In the genomic region with DNA sequence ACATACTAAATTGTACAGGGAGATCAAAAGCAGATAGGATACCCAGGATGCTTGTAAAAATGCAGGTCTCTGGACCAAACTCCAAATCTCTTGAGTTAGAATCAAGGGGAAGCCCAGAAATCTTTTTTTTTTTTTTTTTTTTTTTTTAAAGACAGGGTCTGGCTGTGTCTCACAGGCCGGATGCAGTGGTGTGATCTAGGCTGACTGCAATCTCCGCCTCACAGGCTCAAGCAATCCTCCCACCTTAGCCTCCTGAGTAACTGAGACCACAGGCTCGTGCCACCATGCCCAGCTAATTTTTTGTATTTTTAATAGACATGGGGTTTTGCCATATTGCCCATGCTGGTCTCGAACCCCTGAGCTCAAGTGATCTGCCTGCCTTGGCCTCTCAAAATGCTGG, we compare ENCODE assay signal across 17 cellular contexts. TPM values are rescaled to one million over a fixed set of nuclear protein-coding genes. Genes with fewer than 3 reads are reported as not detected.
DNase-seq lines count a peak whose midpoint lies in the region; ATAC-seq and TF ChIP-seq lines count a peak whose summit lies in the region.
"Had no signal": no experiment of that assay in that cellular context is flagged by ENCODE, and none has a peak within 500 bp of the region (broad histone marks: within the 10 kb centered on the region; RNA-seq: fewer than 3 reads in every experiment).

No MANE protein-coding gene starts in this region.

- H3K9me3 Mint-ChIP-seq in activated CD4-positive, alpha-beta T cell treated with anti-CD3 and anti-CD28 coated beads for 36 hours (ENCODE audit: low read depth), result peaks cover 3% of the 10 kb centered on the region
- peaks cover 3% of the 10 kb centered on the region for H3K9me3 Mint-ChIP-seq in activated T-helper 1 cell treated with anti-CD3 and anti-CD28 coated beads, Interleukin-12 subunit alpha, Interleukin-12 subunit beta, Interleukin-2, Interleukin-4 antibody, amounts not matched to agents 30 ng/mL and 10 ng/mL and 1 ng/mL, durations not matched to agents 14 hours and 24 hours and 36 hours
- H3K9me3 Mint-ChIP-seq in natural killer cell treated with Interleukin-12 subunit alpha and Interleukin-12 subunit beta and Interleukin-15 and Interleukin-18, amount 100 ng/mL, for 72 hours, result no peaks in the 10 kb centered on the region
- H3K9me3 Mint-ChIP-seq: CD8-positive, alpha-beta memory T cell had no signal

- H3K27ac Mint-ChIP-seq in activated CD4-positive, alpha-beta T cell treated with anti-CD3 and anti-CD28 coated beads for 36 hours, result peak overlapping the region; percentile 78
- peak overlapping the region; percentile 49 for H3K27ac Mint-ChIP-seq in activated T-helper 1 cell treated with anti-CD3 and anti-CD28 coated beads, Interleukin-12 subunit alpha, Interleukin-12 subunit beta, Interleukin-2, Interleukin-4 antibody, amounts not matched to agents 30 ng/mL and 10 ng/mL and 1 ng/mL, durations not matched to agents 14 hours and 24 hours and 36 hours
- peak overlapping the region; percentile 43 to 52 for H3K27ac Mint-ChIP-seq in natural killer cell treated with Interleukin-12 subunit alpha and Interleukin-12 subunit beta and Interleukin-15 and Interleukin-18, amount 100 ng/mL, for 72 hours
- H3K27ac Mint-ChIP-seq: CD8-positive, alpha-beta memory T cell had no signal

- peaks cover 1% of the 10 kb centered on the region for H3K36me3 Mint-ChIP-seq in activated CD4-positive, alpha-beta T cell treated with anti-CD3 and anti-CD28 coated beads for 36 hours (ENCODE audit: low read depth)
- H3K36me3 Mint-ChIP-seq in activated T-helper 1 cell treated with anti-CD3 and anti-CD28 coated beads, Interleukin-12 subunit alpha, Interleukin-12 subunit beta, Interleukin-2, Interleukin-4 antibody, amounts not matched to agents 30 ng/mL and 10 ng/mL and 1 ng/mL, durations not matched to agents 14 hours and 24 hours and 36 hours (ENCODE audit: low read depth), result peaks cover 2% of the 10 kb centered on the region
- H3K36me3 Mint-ChIP-seq in natural killer cell treated with Interleukin-12 subunit alpha and Interleukin-12 subunit beta and Interleukin-15 and Interleukin-18, amount 100 ng/mL, for 72 hours, result no peaks in the 10 kb centered on the region

- peaks cover under 1% of the 10 kb centered on the region for H3K27me3 Mint-ChIP-seq in activated CD4-positive, alpha-beta T cell treated with anti-CD3 and anti-CD28 coated beads for 36 hours
- H3K27me3 Mint-ChIP-seq in activated T-helper 1 cell treated with anti-CD3 and anti-CD28 coated beads, Interleukin-12 subunit alpha, Interleukin-12 subunit beta, Interleukin-2, Interleukin-4 antibody, amounts not matched to agents 30 ng/mL and 10 ng/mL and 1 ng/mL, durations not matched to agents 14 hours and 24 hours and 36 hours (ENCODE audit: insufficient read depth), result no peaks in the 10 kb centered on the region
- H3K27me3 Mint-ChIP-seq in natural killer cell treated with Interleukin-12 subunit alpha and Interleukin-12 subunit beta and Interleukin-15 and Interleukin-18, amount 100 ng/mL, for 72 hours, result peaks cover 0 to 6% of the 10 kb centered on the region in 2 donors

- H3K4me3 Mint-ChIP-seq in activated CD4-positive, alpha-beta T cell treated with anti-CD3 and anti-CD28 coated beads for 36 hours, result no peak overlapping the region
- peak overlapping the region; percentile 41 for H3K4me3 Mint-ChIP-seq in activated T-helper 1 cell treated with anti-CD3 and anti-CD28 coated beads, Interleukin-12 subunit alpha, Interleukin-12 subunit beta, Interleukin-2, Interleukin-4 antibody, amounts not matched to agents 30 ng/mL and 10 ng/mL and 1 ng/mL, durations not matched to agents 14 hours and 24 hours and 36 hours
- peak overlapping the region; percentile 52 for H3K4me3 Mint-ChIP-seq in natural killer cell treated with Interleukin-12 subunit alpha and Interleukin-12 subunit beta and Interleukin-15 and Interleukin-18, amount 100 ng/mL, for 72 hours
- H3K4me3 Mint-ChIP-seq: CD8-positive, alpha-beta memory T cell had no signal

- CTCF ChIA-PET in activated CD4-positive, alpha-beta T cell treated with anti-CD3 and anti-CD28 coated beads for 36 hours (lab: Charles Lee), result no interaction called here

- intact Hi-C loops in activated CD4-positive, alpha-beta T cell treated with anti-CD3 and anti-CD28 coated beads for 36 hours (cut with DNase I, micrococcal nuclease), result loop anchor here in 1 of 2 experiments (2.0 kb wide), 1 partner anchor 30 kb away; no protein-coding TSS in a partner anchor
- intact Hi-C loops in activated T-helper 1 cell treated with anti-CD3 and anti-CD28 coated beads, Interleukin-12 subunit alpha, Interleukin-12 subunit beta, Interleukin-2, Interleukin-4 antibody, amounts not matched to agents 30 ng/mL and 10 ng/mL and 1 ng/mL, durations not matched to agents 14 hours and 24 hours and 36 hours (cut with micrococcal nuclease), result loop anchor here (1.0 kb wide), 3 partner anchors 9 to 47 kb away; no protein-coding TSS in a partner anchor
- intact Hi-C loops in left cardiac atrium (cut with DNase I), result no loop called here

- peak; percentile 27 for ATAC-seq in activated CD4-positive, alpha-beta T cell treated with anti-CD3 and anti-CD28 coated beads for 36 hours
- peak; percentile 72 to 73 for ATAC-seq in natural killer cell treated with Interleukin-12 subunit alpha and Interleukin-12 subunit beta and Interleukin-15 and Interleukin-18, amount 100 ng/mL, for 72 hours
- ATAC-seq in GM21526 (IDR thresholded peaks at IDR 0.05; ENCODE audit: low FRiP score, unreplicated experiment) (no peak), left cardiac atrium (no peak)

- no peak overlapping the region for H3K4me3 ChIP-seq in GM12865 (ENCODE audit: low read depth, low read length)
- H3K4me3 ChIP-seq: BLaER1 had no signal

- peak; percentile 25 for DNase-seq in activated CD4-positive, alpha-beta T cell treated with anti-CD3 and anti-CD28 coated beads for 36 hours
- no peak for DNase-seq in activated CD4-positive, alpha-beta T cell treated with anti-CD3 and anti-CD28 coated beads for 48 hours
- peak; percentile 55 for DNase-seq in GM12865 (ENCODE audit: low read depth)
- no peak for DNase-seq in activated T-helper 1 cell treated with anti-CD3 and anti-CD28 coated beads, Interleukin-12 subunit alpha, Interleukin-12 subunit beta, Interleukin-2, Interleukin-4 antibody, amounts not matched to agents 30 ng/mL and 10 ng/mL and 1 ng/mL, durations not matched to agents 14 hours and 24 hours and 36 hours (ENCODE audit: low spot score)
- no peak for DNase-seq in natural killer cell treated with Interleukin-12 subunit alpha and Interleukin-12 subunit beta and Interleukin-15 and Interleukin-18, amount 100 ng/mL, for 72 hours (ENCODE audit: low spot score)
- no peak for DNase-seq in HUDEP-2 (lab: John Stamatoyannopoulos, UW; ENCODE audit: unreplicated experiment in 76 of 76)
- no peak for DNase-seq in left cardiac atrium
- DNase-seq: 8988T; CD8-positive, alpha-beta memory T cell; Karpas-422; NCI-H1417 treated with DMSO at 0.1 percent for 48 hours; NCI-H2029; NCI-H2171 treated with DMSO at 0.1 percent for 48 hours; NCI-H510A treated with DMSO at 0.1 percent for 48 hours; SHP77 treated with DMSO at 0.1 percent for 48 hours had no signal

- peaks cover 41% of the 10 kb centered on the region for H3K4me1 Mint-ChIP-seq in activated CD4-positive, alpha-beta T cell treated with anti-CD3 and anti-CD28 coated beads for 36 hours
- peaks cover 31% of the 10 kb centered on the region for H3K4me1 Mint-ChIP-seq in activated T-helper 1 cell treated with anti-CD3 and anti-CD28 coated beads, Interleukin-12 subunit alpha, Interleukin-12 subunit beta, Interleukin-2, Interleukin-4 antibody, amounts not matched to agents 30 ng/mL and 10 ng/mL and 1 ng/mL, durations not matched to agents 14 hours and 24 hours and 36 hours (ENCODE audit: low read depth)
- H3K4me1 Mint-ChIP-seq in natural killer cell treated with Interleukin-12 subunit alpha and Interleukin-12 subunit beta and Interleukin-15 and Interleukin-18, amount 100 ng/mL, for 72 hours (ENCODE audit: low read depth in 2 of 2), result peaks cover 19 to 21% of the 10 kb centered on the region in 2 donors

- TF ChIP-seq CTCF in GM12865 (IDR thresholded peaks at IDR 0.05; ENCODE audit: insufficient read depth, low read depth, low read length, missing control alignments), result no peak

- POLR2A ChIA-PET in activated CD4-positive, alpha-beta T cell treated with anti-CD3 and anti-CD28 coated beads for 36 hours (lab: Charles Lee), result no interaction called here

RNA-seq across cellular contexts. Expression of a gene that starts 28.4 kb away (rescaled TPM):
- total RNA-seq in activated CD4-positive, alpha-beta T cell treated with anti-CD3 and anti-CD28 coated beads for 36 hours, result 10 to 100 TPM; 31.0 to 34.0 TPM
- total RNA-seq in activated T-helper 1 cell treated with anti-CD3 and anti-CD28 coated beads, Interleukin-12 subunit alpha, Interleukin-12 subunit beta, Interleukin-2, Interleukin-4 antibody, amounts not matched to agents 30 ng/mL and 10 ng/mL and 1 ng/mL, durations not matched to agents 14 hours and 24 hours and 36 hours, result 62.5 and 64.0 TPM in 2 replicates
- 10 to 100 TPM; 12.9 to 18.3 TPM for total RNA-seq in natural killer cell treated with Interleukin-12 subunit alpha and Interleukin-12 subunit beta and Interleukin-15 and Interleukin-18, amount 100 ng/mL, for 72 hours
- 10 to 100 TPM in 1 of 2 donors, 1 to 10 TPM in 1; 8.7 to 10.3 TPM for total RNA-seq in left cardiac atrium

Comparison
In these comparisons a context has a peak if more than half of its experiments do, and no peak if none do; other contexts are left out.
1. DNase-seq: peak in activated CD4-positive, alpha-beta T cell treated with anti-CD3 and anti-CD28 coated beads for 36 hours (single experiment) and GM12865 (single experiment); none in activated CD4-positive, alpha-beta T cell treated with anti-CD3 and anti-CD28 coated beads for 48 hours (single experiment), activated T-helper 1 cell treated with anti-CD3 and anti-CD28 coated beads, Interleukin-12 subunit alpha, Interleukin-12 subunit beta, Interleukin-2, Interleukin-4 antibody, amounts not matched to agents 30 ng/mL and 10 ng/mL and 1 ng/mL, durations not matched to agents 14 hours and 24 hours and 36 hours (single experiment), natural killer cell treated with Interleukin-12 subunit alpha and Interleukin-12 subunit beta and Interleukin-15 and Interleukin-18, amount 100 ng/mL, for 72 hours (single experiment), HUDEP-2 (0 of 76) and left cardiac atrium (single experiment).
2. ATAC-seq: peak in activated CD4-positive, alpha-beta T cell treated with anti-CD3 and anti-CD28 coated beads for 36 hours (single experiment) and natural killer cell treated with Interleukin-12 subunit alpha and Interleukin-12 subunit beta and Interleukin-15 and Interleukin-18, amount 100 ng/mL, for 72 hours (2 of 2); none in GM21526 (single experiment) and left cardiac atrium (0 of 2).
3. Peak in every context shown above with its lines, with median percentiles within 50 percentile points of each other: H3K27ac Mint-ChIP-seq.